Comparison of ENCODE assay signal across 20 cellular contexts in genomic region chr16:85113913-85114312, GRCh38. TPM values are rescaled to one million over a fixed set of nuclear protein-coding genes. Genes with fewer than 3 reads are reported as not detected.
DNase-seq lines count a peak whose midpoint lies in the region; ATAC-seq, FAIRE-seq and TF ChIP-seq lines count a peak whose summit lies in the region.
"Had no signal": no experiment of that assay in that cellular context is flagged by ENCODE, and none has a peak within 500 bp of the region (broad histone marks: within the 10 kb centered on the region; RNA-seq: fewer than 3 reads in every experiment).

No MANE protein-coding gene starts in this region.

- H3K27me3 Mint-ChIP-seq in H9 (ENCODE audit: low read depth) (peaks cover 10% of the 10 kb centered on the region), neural progenitor cell (ENCODE audit: insufficient read depth, low read depth) (peaks cover 21% of the 10 kb centered on the region)

- H2BK120ac ChIP-seq in H9 (ENCODE audit: low read depth, low read length, poor library complexity, severe bottlenecking), result no peak overlapping the region
- peak overlapping the region; percentile 13 for H2BK120ac ChIP-seq in H1 (replicated peaks; ENCODE audit: low read depth, low read length)

- H3K27me3 ChIP-seq in H9 (ENCODE audit: insufficient read depth, low read length) (no peaks in the 10 kb centered on the region), H1 (replicated peaks in 1 of 4; ENCODE audit: control insufficient read depth in 3 of 4, extremely low read depth in 1 of 4, insufficient read depth in 3 of 4, low read length in 3 of 4) (0 out of 7 replicates have a peak, but pooled peaks cover 0 to 2% (median 0%) of the 10 kb centered on the region in 4 experiments), neural progenitor cell (no peaks in the 10 kb centered on the region)

- no peak overlapping the region for H4K91ac ChIP-seq in H9 (ENCODE audit: insufficient read length, low read depth, low read length)
- H4K91ac ChIP-seq in H1 (replicated peaks; ENCODE audit: insufficient read length, low read length), result peak overlapping the region; percentile 88

- TF ChIP-seq EP300 in A549 (IDR thresholded peaks at IDR 0.05), result no peak
- TF ChIP-seq EP300 in H1 (IDR thresholded peaks at IDR 0.05; ENCODE audit: borderline replicate concordance in 1 of 2, low read depth in 2 of 2, low read length in 2 of 2), result no peak

- H2AK5ac ChIP-seq in H9 (ENCODE audit: insufficient read length, low read length) (no peak overlapping the region), H1 (ENCODE audit: low read depth, low read length) (no peak overlapping the region)

- H3K23ac ChIP-seq in H9 (ENCODE audit: insufficient read length, low read depth, low read length), result no peak overlapping the region
- H3K23ac ChIP-seq in H1 (ENCODE audit: insufficient read length), result no peak overlapping the region

- H3K18ac ChIP-seq in H9 (ENCODE audit: insufficient read length, low read depth, low read length) (peak overlapping the region; percentile 31), H1 (ENCODE audit: extremely low read depth, low read length) (peak overlapping the region; percentile 32; the same call in 1 of the 2 replicates)

- WGBS in A549 (ENCODE audit: missing lambda C conversion rate), result 57% methylated on average over 14 of the region's 14 CpGs
- no CpG with 5 or more reads among the region's 14 CpGs for WGBS in H9 (ENCODE audit: extremely low coverage, insufficient read length, low lambda C conversion rate)
- 76% methylated on average over 14 of the region's 14 CpGs; no CpG with 5 or more reads in 1 of the 2 experiments for WGBS in H1 (ENCODE audit: extremely low coverage in 1 of 2, insufficient coverage in 1 of 2, insufficient read length in 1 of 2, insufficient replicate concordance in 2 of 2, low coverage in 1 of 2, low lambda C conversion rate in 2 of 2, missing lambda C conversion rate in 1 of 2), 2 experiments

- peaks cover 12% of the 10 kb centered on the region for H3F3A ChIP-seq in neural progenitor cell (ENCODE audit: low read depth)

- no peak overlapping the region for H2BK20ac ChIP-seq in H9 (ENCODE audit: low read depth, low read length, poor library complexity, severe bottlenecking)
- no peak overlapping the region for H2BK20ac ChIP-seq in H1 (ENCODE audit: low read length)

- H3K4me1 ChIP-seq in A549, result peaks cover 20% of the 10 kb centered on the region
- H3K4me1 ChIP-seq in H9 (ENCODE audit: insufficient read depth, low read length), result no peaks in the 10 kb centered on the region
- H3K4me1 ChIP-seq in H1 (replicated peaks in 1 of 4; ENCODE audit: control insufficient read depth in 3 of 4, insufficient read depth in 4 of 4, low read length in 3 of 4), result peaks cover 0 to 3% (median 1%) of the 10 kb centered on the region in 4 experiments; a peak in 2 of 7 replicates
- H3K4me1 ChIP-seq in neural progenitor cell, result peaks cover 14% of the 10 kb centered on the region

- H3K4me3 ChIP-seq in A549, result no peak overlapping the region
- H3K4me3 ChIP-seq in H1 (ENCODE audit: extremely low read depth in 1 of 4, insufficient read depth in 2 of 4, low read depth in 3 of 4, low read length in 4 of 4), result no peak overlapping the region
- H3K4me3 ChIP-seq in neural progenitor cell, result no peak overlapping the region

- H3T11ph ChIP-seq in H9 (ENCODE audit: low read length), result no peak overlapping the region

- H3K4me1 Mint-ChIP-seq in H9 (peaks cover 18 to 32% of the 10 kb centered on the region in 2 experiments), neural progenitor cell (peaks cover 42% of the 10 kb centered on the region)

- DNase-seq in A549 (ENCODE audit: low read depth in 1 of 2, low spot score in 1 of 2) (no peak), H9 (no peak), H1 (ENCODE audit: low read depth in 1 of 2, low spot score in 2 of 2) (no peak), neural progenitor cell (ENCODE audit: low spot score) (no peak), HTR-8/SVneo (ENCODE audit: insufficient read length, low spot score) (no peak)
- DNase-seq: 8988T; ACHN; CD8-positive, alpha-beta T cell; COR-L47; DMS153; DMS79 treated with DMSO at 0.1 percent for 48 hours; EL; KG1 had no signal

- TF ChIP-seq RAD21 in A549 (conservative IDR thresholded peaks at IDR 0.05 in 1 of 2, IDR thresholded peaks at IDR 0.05 in 1 of 2) (no peak), H1 (IDR thresholded peaks at IDR 0.05 in 1 of 2, conservative IDR thresholded peaks at IDR 0.05 in 1 of 2; ENCODE audit: low read depth in 2 of 2, low read length in 2 of 2) (no peak)

- H3K4me3 Mint-ChIP-seq in H9, result no peak overlapping the region
- H3K4me3 Mint-ChIP-seq in neural progenitor cell, result peak overlapping the region; percentile 15
- H3K4me3 Mint-ChIP-seq: CD8-positive, alpha-beta T cell had no signal

- H3K27ac Mint-ChIP-seq in H9 (no peak overlapping the region), neural progenitor cell (peak overlapping the region; percentile 82)
- H3K27ac Mint-ChIP-seq: CD8-positive, alpha-beta T cell had no signal

- H3K4me2 ChIP-seq in A549, result peak overlapping the region; percentile 67
- H3K4me2 ChIP-seq in H9 (ENCODE audit: insufficient read depth, insufficient read length, low read length), result no peak overlapping the region
- H3K4me2 ChIP-seq in H1 (ENCODE audit: insufficient read depth in 1 of 2, low read depth in 2 of 2, low read length in 2 of 2), result no peak overlapping the region
- H3K4me2 ChIP-seq in neural progenitor cell, result no peak overlapping the region

- no peaks in the 10 kb centered on the region for H3K9me3 ChIP-seq in A549
- no peaks in the 10 kb centered on the region for H3K9me3 ChIP-seq in H9 (ENCODE audit: control insufficient read depth, low read depth, low read length)
- no peaks in the 10 kb centered on the region for H3K9me3 ChIP-seq in H1 (ENCODE audit: insufficient read depth in 2 of 2, low read depth in 1 of 2, low read length in 1 of 2)
- no peaks in the 10 kb centered on the region for H3K9me3 ChIP-seq in neural progenitor cell (ENCODE audit: low read depth)

- H4K20me1 ChIP-seq in H9 (ENCODE audit: control insufficient read depth, insufficient read depth, insufficient read length) (no peaks in the 10 kb centered on the region), H1 (replicated peaks in 1 of 2; ENCODE audit: control insufficient read depth in 1 of 2, insufficient read depth in 2 of 2, low read length in 2 of 2) (no peaks in the 10 kb centered on the region), neural progenitor cell (ENCODE audit: low read depth) (no peaks in the 10 kb centered on the region)

- H3K9ac ChIP-seq in H9 (ENCODE audit: extremely low read depth, insufficient read length, low read length) (no peak overlapping the region), H1 (replicated peaks in 1 of 4; ENCODE audit: extremely low read depth in 1 of 4, low read depth in 3 of 4, low read length in 3 of 4) (no peak overlapping the region), neural progenitor cell (no peak overlapping the region)

- no peaks in the 10 kb centered on the region for H3K36me3 Mint-ChIP-seq in H9 (ENCODE audit: insufficient read depth in 1 of 3, low read depth in 3 of 3)
- no peaks in the 10 kb centered on the region for H3K36me3 Mint-ChIP-seq in neural progenitor cell
- H3K36me3 Mint-ChIP-seq: CD8-positive, alpha-beta T cell had no signal

- no peak for TF ChIP-seq CTCF in A549 (IDR thresholded peaks at IDR 0.05)
- TF ChIP-seq CTCF in H9 (conservative IDR thresholded peaks at IDR 0.05), result no peak
- TF ChIP-seq CTCF in H1 (IDR thresholded peaks at IDR 0.05; ENCODE audit: control extremely low read depth in 1 of 3, insufficient read depth in 1 of 3, low read depth in 1 of 3, low read length in 3 of 3), result no peak
- TF ChIP-seq CTCF in neural progenitor cell (IDR thresholded peaks at IDR 0.05), result no peak

- POLR2A ChIA-PET in A549 (lab: Yijun Ruan, JAX) (no interaction called here), H1 (lab: Charles Lee; ENCODE audit: partially characterized antibody) (interaction anchor here (1.5 kb wide), 1 partner anchor 55 kb away, joined by 6 read pairs; no protein-coding TSS in a partner anchor)

- no peak overlapping the region for H4K5ac ChIP-seq in H9 (ENCODE audit: insufficient read length, low read depth, low read length)
- no peak overlapping the region for H4K5ac ChIP-seq in H1 (ENCODE audit: insufficient read length, low read depth, low read length)

- H2BK5ac ChIP-seq in H9 (ENCODE audit: insufficient read length, low read length) (no peak overlapping the region), H1 (ENCODE audit: low read depth, low read length) (peak overlapping the region; percentile 78; the same call in 1 of the 2 replicates)

- H3K56ac ChIP-seq in H9 (ENCODE audit: insufficient read length, low read depth, low read length), result no peak overlapping the region
- H3K56ac ChIP-seq in H1 (replicated peaks; ENCODE audit: insufficient read length, low read depth, low read length), result no peak overlapping the region

- no peaks in the 10 kb centered on the region for H3K36me3 ChIP-seq in H1 (ENCODE audit: control insufficient read depth in 2 of 4, insufficient read depth in 4 of 4, low read length in 3 of 4)
- H3K36me3 ChIP-seq in neural progenitor cell, result no peaks in the 10 kb centered on the region

- no peak for TF ChIP-seq POLR2A in A549 (IDR thresholded peaks at IDR 0.05; ENCODE audit: low read length)
- no peak for TF ChIP-seq POLR2A in H1 (IDR thresholded peaks at IDR 0.05; ENCODE audit: control extremely low read depth in 1 of 2, low read depth in 2 of 2, low read length in 2 of 2)

- CTCF ChIA-PET in A549 (lab: Yijun Ruan, JAX) (interaction anchor here (0.5 to 3.0 kb wide), 27 partner anchors 9 to 344 kb away, joined by 3 to 59 read pairs (median 8); no protein-coding TSS in a partner anchor), H1 (lab: Charles Lee; ENCODE audit: partially characterized antibody) (interaction anchor here (0.7 to 3.0 kb wide), 24 partner anchors 12 to 509 kb away, joined by 3 to 31 read pairs (median 8); no protein-coding TSS in a partner anchor)

- no peaks in the 10 kb centered on the region for H3K79me2 ChIP-seq in H9 (ENCODE audit: insufficient read depth, low read length)
- H3K79me2 ChIP-seq in H1 (ENCODE audit: control insufficient read depth in 1 of 2, insufficient read depth in 2 of 2, low read length in 2 of 2), result no peaks in the 10 kb centered on the region
- no peaks in the 10 kb centered on the region for H3K79me2 ChIP-seq in neural progenitor cell (ENCODE audit: low read depth)

- H2BK12ac ChIP-seq in H9 (ENCODE audit: insufficient read length, low read depth, low read length) (no peak overlapping the region), H1 (ENCODE audit: low read depth, low read length) (peak overlapping the region; percentile 27; the same call in 1 of the 2 replicates)

- FAIRE-seq in A549 (lab: Jason Lieb, UNC) (no peak), H1 (lab: Jason Lieb, UNC) (no peak), HTR-8/SVneo (lab: Jason Lieb, UNC) (no peak)
- FAIRE-seq: D721Med, G401.6, GM12891, H54 had no signal

- H3K14ac ChIP-seq in H9 (ENCODE audit: insufficient read depth, low read length), result peak overlapping the region; percentile 61; the same call in 1 of the 2 replicates
- H3K14ac ChIP-seq in H1 (ENCODE audit: insufficient read length), result no peak overlapping the region

- H2AFZ ChIP-seq in H9 (ENCODE audit: low read length) (no peak overlapping the region), H1 (ENCODE audit: low read length) (no peak overlapping the region), neural progenitor cell (replicated peaks) (no peak overlapping the region)

- H3K79me1 ChIP-seq in H9 (ENCODE audit: insufficient read depth, low read depth, low read length, poor library complexity, severe bottlenecking) (no peaks in the 10 kb centered on the region), H1 (ENCODE audit: low read depth, low read length) (no peaks in the 10 kb centered on the region)

- H3K23me2 ChIP-seq in H9 (ENCODE audit: insufficient read length, low read depth, low read length, poor library complexity, severe bottlenecking) (no peaks in the 10 kb centered on the region), H1 (ENCODE audit: low read depth, low read length) (no peaks in the 10 kb centered on the region; the same call in 1 of the 2 replicates)

- H2BK15ac ChIP-seq in H9 (ENCODE audit: low read depth, low read length) (no peak overlapping the region), H1 (ENCODE audit: low read length) (peak overlapping the region; percentile 88; the same call in 1 of the 2 replicates)

- H3K4ac ChIP-seq in H9 (ENCODE audit: low read depth, low read length), result no peak overlapping the region
- H3K4ac ChIP-seq in H1 (replicated peaks; ENCODE audit: insufficient read length, low read depth, low read length), result no peak overlapping the region

- ATAC-seq in A549 (peak in 1 of 2 experiments; percentile 7; a peak in 2 of 6 replicates), HG03095 (IDR thresholded peaks at IDR 0.05; ENCODE audit: unreplicated experiment) (no peak), GM21619 (IDR thresholded peaks at IDR 0.05; ENCODE audit: unreplicated experiment) (no peak)

- H4K8ac ChIP-seq in H9 (replicated peaks; ENCODE audit: insufficient read length, low read depth, low read length) (no peak overlapping the region), H1 (ENCODE audit: extremely low read depth, insufficient read depth, low read length) (peak overlapping the region; percentile 45; the same call in 1 of the 2 replicates)

- peak overlapping the region; percentile 30 to 64; a peak in 5 of 6 replicates for H3K27ac ChIP-seq in A549
- H3K27ac ChIP-seq in H9 (ENCODE audit: insufficient read length, low read depth, low read length), result no peak overlapping the region
- H3K27ac ChIP-seq in H1 (ENCODE audit: low read depth, low read length), result no peak overlapping the region
- no peak overlapping the region for H3K27ac ChIP-seq in neural progenitor cell
- H3K27ac ChIP-seq: C4-2B had no signal

- no peaks in the 10 kb centered on the region; a peak in 2 of 5 replicates for H3K9me3 Mint-ChIP-seq in H9
- no peaks in the 10 kb centered on the region for H3K9me3 Mint-ChIP-seq in neural progenitor cell
- H3K9me3 Mint-ChIP-seq: CD8-positive, alpha-beta T cell had no signal

RNA-seq across cellular contexts. Expression of gene CIBAR2, which starts 1.6 kb away (rescaled TPM):
- polyA plus RNA-seq in A549 (2011; rRNA removed) (0.15 TPM in 1 of 2 replicates, not detected in the other), A549 (2017; fragmentation: RNase III; extraction: RNeasy Plus Mini Kit Qiagen cat#74134 plus additional on column Dnase treatment) (0.04 TPM in 1 of 3 replicates, not detected in the others), H1 (2011; rRNA removed) (0.06 and 0.18 TPM in 2 replicates)
- polyA plus RNA-seq in A549 (2012; cell fraction: cytosol; rRNA removed), result 0.05 TPM in 1 of 2 replicates, not detected in the other
- polyA plus RNA-seq in A549 (2012; cell fraction: nucleus; rRNA removed), result 0.11 TPM in 1 of 2 replicates, not detected in the other
- polyA minus RNA-seq in A549 (2011; rRNA and poly(A)+ RNA removed), result not detected in 2 replicates
- total RNA-seq in H9 (2021) (not detected in 2 replicates), neural progenitor cell (ENCODE audit: low replicate concordance) (0.43 TPM in 1 of 2 replicates, not detected in the other)
- not detected in 2 replicates for total RNA-seq in H1 (2021; fragmentation: NEBNext Ultra II Directional; extraction: Animal tissue kit (Norgen Biotek cat#: 25700))
- 0.12 TPM for polyA plus RNA-seq in H1 (2011; cell fraction: cytosol; rRNA removed)
- 0.23 TPM for polyA plus RNA-seq in H1 (2011; cell fraction: nucleus; rRNA removed)
- polyA plus RNA-seq in H1 (2012, experiment 1 of 2), result 0.15 to 0.29 TPM in 2 of 4 replicates, not detected in the others
- polyA plus RNA-seq in H1 (2012, experiment 2 of 2), result 0.42 TPM
- polyA plus RNA-seq in H1 (2013, experiment 1 of 2), result 0.06 TPM
- polyA plus RNA-seq in H1 (2013, experiment 2 of 2), result 0.02 TPM
- 0.17 TPM in 1 of 2 replicates, not detected in the other for polyA minus RNA-seq in H1 (2011; rRNA and poly(A)+ RNA removed)
- polyA minus RNA-seq in H1 (2011; cell fraction: cytosol; rRNA and poly(A)+ RNA removed), result not detected
- polyA minus RNA-seq in H1 (2011; cell fraction: nucleus; rRNA and poly(A)+ RNA removed), result not detected
- total RNA-seq: CD8-positive, alpha-beta T cell had no signal

Comparison
In these comparisons a context has a peak if more than half of its experiments do, and no peak if none do; other contexts are left out.
1. H3K27ac ChIP-seq: peak in A549 (2 of 2); none in H9 (single experiment), H1 (single experiment) and neural progenitor cell (single experiment).